23 cellular contexts compared by ENCODE assay signal in genomic region chr7:29335188-29336083, GRCh38.
A peak's percentile ranks its signal among the peaks of the same experiment; 100 is the strongest.
DNase-seq lines count a peak whose midpoint lies in the region; ATAC-seq and TF ChIP-seq lines count a peak whose summit lies in the region.
"Had no signal": no experiment of that assay in that cellular context is flagged by ENCODE, and none has a peak within 500 bp of the region (broad histone marks: within the 10 kb centered on the region; RNA-seq: fewer than 3 reads in every experiment).

No MANE protein-coding gene starts in this region.

- POLR2A ChIA-PET in CD8-positive, alpha-beta memory T cell (lab: Charles Lee) = interaction anchor here (0.9 kb wide), 1 partner anchor 15 kb away, joined by 3 read pairs; no protein-coding TSS in a partner anchor

- CTCF ChIA-PET in CD8-positive, alpha-beta memory T cell (lab: Charles Lee) = interaction anchor here (1.2 kb wide), 1 partner anchor 146 kb away, joined by 4 read pairs; no protein-coding TSS in a partner anchor

- no peaks in the 10 kb centered on the region for H3K9me3 ChIP-seq in CD8-positive, alpha-beta memory T cell (ENCODE audit: low read length)
- no peaks in the 10 kb centered on the region for H3K9me3 ChIP-seq in Loucy (ENCODE audit: insufficient read depth, low read depth, low read length)
- H3K9me3 ChIP-seq: heart right ventricle, pancreas, right atrium auricular region, upper lobe of left lung had no signal

- no peaks in the 10 kb centered on the region for H3K9me2 ChIP-seq in Loucy (replicated peaks; ENCODE audit: low read depth, low read length)

- H3K27me3 ChIP-seq in CD8-positive, alpha-beta memory T cell (ENCODE audit: insufficient read depth, low read length, poor library complexity, severe bottlenecking) = no peaks in the 10 kb centered on the region
- no peaks in the 10 kb centered on the region for H3K27me3 ChIP-seq in Loucy (ENCODE audit: insufficient read depth, low read length, poor library complexity, severe bottlenecking)
- H3K27me3 ChIP-seq: heart right ventricle, pancreas, right atrium auricular region, upper lobe of left lung had no signal

- peaks cover 14% of the 10 kb centered on the region for H3F3A ChIP-seq in Loucy (ENCODE audit: low read depth)

- peak overlapping the region; percentile 19 to 87 (median 74) for H3K27ac Mint-ChIP-seq in CD8-positive, alpha-beta memory T cell
- H3K27ac Mint-ChIP-seq: activated T-helper 1 cell treated with anti-CD3 and anti-CD28 coated beads, Interleukin-12 subunit alpha, Interleukin-12 subunit beta, Interleukin-2, Interleukin-4 antibody, amounts not matched to agents 30 ng/mL and 10 ng/mL and 1 ng/mL, durations not matched to agents 14 hours and 24 hours and 36 hours; WTC11 had no signal

- no peak for ATAC-seq in GM18498 (IDR thresholded peaks at IDR 0.05; ENCODE audit: unreplicated experiment)
- ATAC-seq in GM18511 (IDR thresholded peaks at IDR 0.05; ENCODE audit: unreplicated experiment) = no peak
- ATAC-seq: heart right ventricle, pancreas, WTC11 had no signal

- peaks cover 49 to 56% (median 52%) of the 10 kb centered on the region in 3 donors for H3K4me1 Mint-ChIP-seq in CD8-positive, alpha-beta memory T cell

- no peaks in the 10 kb centered on the region for H3K36me3 ChIP-seq in CD8-positive, alpha-beta memory T cell (ENCODE audit: insufficient read depth, low read length)
- H3K36me3 ChIP-seq in Loucy (ENCODE audit: insufficient read depth, low read length) = no peaks in the 10 kb centered on the region
- H3K36me3 ChIP-seq: heart right ventricle, pancreas, right atrium auricular region, upper lobe of left lung had no signal

- no peaks in the 10 kb centered on the region for H3K36me3 Mint-ChIP-seq in CD8-positive, alpha-beta memory T cell
- H3K36me3 Mint-ChIP-seq: WTC11 had no signal

- no peak for TF ChIP-seq CTCF in Loucy (conservative IDR thresholded peaks at IDR 0.05; ENCODE audit: low read length)
- TF ChIP-seq CTCF in VCaP (conservative IDR thresholded peaks at IDR 0.05) = no peak

- no peak overlapping the region for H3K27ac ChIP-seq in CD8-positive, alpha-beta memory T cell (ENCODE audit: low read depth, low read length)
- peak overlapping the region; percentile 71 for H3K27ac ChIP-seq in VCaP
- H3K27ac ChIP-seq: heart right ventricle, right atrium auricular region, upper lobe of left lung had no signal

- no peak overlapping the region for H3K4me3 Mint-ChIP-seq in CD8-positive, alpha-beta memory T cell
- H3K4me3 Mint-ChIP-seq: activated T-helper 1 cell treated with anti-CD3 and anti-CD28 coated beads, Interleukin-12 subunit alpha, Interleukin-12 subunit beta, Interleukin-2, Interleukin-4 antibody, amounts not matched to agents 30 ng/mL and 10 ng/mL and 1 ng/mL, durations not matched to agents 14 hours and 24 hours and 36 hours; WTC11 had no signal

- H3K9me3 Mint-ChIP-seq in CD8-positive, alpha-beta memory T cell = no peaks in the 10 kb centered on the region
- H3K9me3 Mint-ChIP-seq: WTC11 had no signal

- H3K4me3 ChIP-seq in CD8-positive, alpha-beta memory T cell (ENCODE audit: low read length) = no peak overlapping the region
- H3K4me3 ChIP-seq in Loucy (ENCODE audit: low read length, poor library complexity, severe bottlenecking) = peak overlapping the region; percentile 19
- H3K4me3 ChIP-seq: heart right ventricle, lung, pancreas, right atrium auricular region, upper lobe of left lung had no signal

- DNase-seq in CD8-positive, alpha-beta memory T cell = no peak
- DNase-seq in pons (ENCODE audit: low spot score) (peak; percentile 74), T1000 (lab: John Stamatoyannopoulos, UW) (no peak)
- DNase-seq: activated CD8-positive, alpha-beta memory T cell treated with anti-CD3 and anti-CD28 coated beads, Interleukin-2, amount 50 U/mL, for 4 hours; activated naive CD4-positive, alpha-beta T cell treated with anti-CD3 and anti-CD28 coated beads, Interleukin-2, amount 50 U/mL, for 16 hours; amniotic stem cell; effector memory CD4-positive, alpha-beta T cell; heart right ventricle; kidney glomerular epithelial cell; NCI-H1048; NCI-H2227 treated with DMSO at 0.1 percent for 48 hours; NCI-H69; pancreas; stimulated activated CD4-positive, alpha-beta T cell treated with anti-CD3 and anti-CD28 coated beads, Interleukin-2, amount 100 ng/mL, for 24 hours; upper lobe of left lung had no signal

- H3K4me1 ChIP-seq in CD8-positive, alpha-beta memory T cell (ENCODE audit: insufficient read depth, low read length) = peaks cover 36% of the 10 kb centered on the region
- H3K4me1 ChIP-seq in Loucy (ENCODE audit: insufficient read depth, low read length, poor library complexity, severe bottlenecking) = peaks cover 74% of the 10 kb centered on the region

- H3K79me2 ChIP-seq in Loucy (ENCODE audit: insufficient read depth, low read length) = peaks cover 32% of the 10 kb centered on the region

- no peak overlapping the region for H2AFZ ChIP-seq in Loucy (ENCODE audit: low read length)

- H3K4me2 ChIP-seq in Loucy (ENCODE audit: low read depth, low read length, poor library complexity, severe bottlenecking) = peak overlapping the region; percentile 94

- H4K20me1 ChIP-seq in Loucy (ENCODE audit: insufficient read depth, low read length, poor library complexity, severe bottlenecking) = no peaks in the 10 kb centered on the region

- peak overlapping the region; percentile 90 for H3K9ac ChIP-seq in Loucy (ENCODE audit: low read depth, low read length, poor library complexity, severe bottlenecking)

- peaks cover 0 to 5% of the 10 kb centered on the region in 2 donors for H3K27me3 Mint-ChIP-seq in CD8-positive, alpha-beta memory T cell
